ENCODE assay signal across 8 cellular contexts in the genomic region with DNA sequence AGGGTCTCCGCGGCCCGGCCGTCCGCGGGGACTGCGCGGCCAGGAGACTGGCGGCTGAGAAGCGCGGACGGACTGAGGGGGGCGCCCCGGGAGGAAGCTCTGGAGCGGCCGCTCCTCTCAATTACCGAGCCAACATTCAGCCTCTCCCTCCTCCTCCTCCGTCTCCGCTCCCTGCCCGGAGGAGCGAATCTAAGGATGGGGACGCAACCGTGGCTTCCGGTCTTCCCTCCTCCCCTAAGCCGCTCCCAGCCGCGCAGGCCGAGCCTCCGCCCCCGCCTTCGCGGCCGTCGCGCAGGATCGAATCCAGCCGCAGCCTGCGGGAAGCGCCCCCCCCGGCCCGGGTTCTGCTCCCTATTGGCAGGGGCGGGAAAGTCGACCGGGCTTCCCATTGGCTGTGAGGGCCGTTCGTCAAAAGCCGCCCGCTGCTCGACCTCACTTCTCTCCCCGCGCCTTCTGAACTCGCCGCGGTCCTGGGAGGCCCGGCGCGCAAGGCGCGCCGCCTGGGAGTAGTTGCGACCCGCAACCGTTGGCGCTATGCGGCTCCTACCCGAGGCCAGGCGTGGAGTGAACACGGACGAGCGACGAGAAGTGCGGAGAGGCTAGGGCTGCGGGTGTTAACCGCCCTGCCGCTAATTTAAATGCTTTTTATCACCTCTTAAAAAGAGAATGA. TPM values are rescaled to one million over a fixed set of nuclear protein-coding genes. Genes with fewer than 3 reads are reported as not detected.
DNase-seq lines count a peak whose midpoint lies in the region; ATAC-seq and TF ChIP-seq lines count a peak whose summit lies in the region.

Gene HNRNPLL, minus strand, starts transcription at position 197 of the 670 bp plus-strand sequence. CDS start 302 bp downstream, outside the sequence.

- peak within 1 kb of the TSS; percentile 68 to 92 (median 82) for H3K4me3 ChIP-seq in BLaER1 treated with 17β-estradiol and CSF1 and Interleukin-3, amounts not matched to agents 10 nM and 100 nM
- H3K4me3 ChIP-seq in dorsolateral prefrontal cortex (peak within 1 kb of the TSS; percentile 69 to 99 (median 91)), liver (ENCODE audit: low read depth in 1 of 3, low read length in 3 of 3) (peak within 1 kb of the TSS; percentile 86 to 98 (median 87))

- H3K4me1 Mint-ChIP-seq in activated CD4-positive, alpha-beta memory T cell treated with anti-CD3 and anti-CD28 coated beads, Interleukin-2, amount 10 ng/mL, durations not matched to agents 7 days and 5 days = peaks cover 46% of the 10 kb centered on the region

- H3K27ac Mint-ChIP-seq in activated CD4-positive, alpha-beta memory T cell treated with anti-CD3 and anti-CD28 coated beads, Interleukin-2, amount 10 ng/mL, durations not matched to agents 7 days and 5 days = peak within 1 kb of the TSS; percentile 89

- no peaks in the 10 kb centered on the region for H3K9me3 ChIP-seq in BLaER1 treated with 17β-estradiol and CSF1 and Interleukin-3, amounts not matched to agents 10 nM and 100 nM (replicated peaks in 1 of 11)
- H3K9me3 ChIP-seq in liver (ENCODE audit: control insufficient read depth in 4 of 4, low read length in 3 of 4) = no peaks in the 10 kb centered on the region

- H3K4me3 Mint-ChIP-seq in activated CD4-positive, alpha-beta memory T cell treated with anti-CD3 and anti-CD28 coated beads, Interleukin-2, amount 10 ng/mL, durations not matched to agents 7 days and 5 days = peak within 1 kb of the TSS; percentile 89

- H3K27ac ChIP-seq in BLaER1 treated with 17β-estradiol and CSF1 and Interleukin-3, amounts not matched to agents 10 nM and 100 nM = peak within 1 kb of the TSS; percentile 33 to 86 (median 79); a peak in 21 of 22 replicates
- H3K27ac ChIP-seq in dorsolateral prefrontal cortex (peak within 1 kb of the TSS; percentile 67 to 99 (median 96)), liver (ENCODE audit: low read depth in 1 of 2, low read length in 2 of 2) (peak within 1 kb of the TSS; percentile 87 to 92)

- no peaks in the 10 kb centered on the region for H3K9me3 Mint-ChIP-seq in activated CD4-positive, alpha-beta memory T cell treated with anti-CD3 and anti-CD28 coated beads, Interleukin-2, amount 10 ng/mL, durations not matched to agents 7 days and 5 days

- TF ChIP-seq RAD21 in liver (IDR thresholded peaks at IDR 0.05) = peak in 1 of 2 donors; percentile 23

- no peaks in the 10 kb centered on the region for H3K27me3 Mint-ChIP-seq in activated CD4-positive, alpha-beta memory T cell treated with anti-CD3 and anti-CD28 coated beads, Interleukin-2, amount 10 ng/mL, durations not matched to agents 7 days and 5 days

- H3K4me2 ChIP-seq in BLaER1 treated with 17β-estradiol and CSF1 and Interleukin-3, amounts not matched to agents 10 nM and 100 nM = peak within 1 kb of the TSS; percentile 82 to 95 (median 90)

- intact Hi-C loops in dorsolateral prefrontal cortex (cut with DNase I) = loop anchor here (2.0 to 10.0 kb wide), 9 partner anchors 64 to 1518 kb away; partner anchors contain the start of genes ATL2 (in 2 of the 2), GALM (in 2 of the 2), GPATCH11 (in 1 of the 2) and HEATR5B (in 1 of the 2)

- POLR2A ChIA-PET in activated CD4-positive, alpha-beta memory T cell treated with anti-CD3 and anti-CD28 coated beads, Interleukin-2, amount 10 ng/mL, durations not matched to agents 7 days and 5 days (lab: Charles Lee) = interaction anchor here (0.7 to 26.4 kb wide), 25 partner anchors 9 to 144 kb away, joined by 3 to 646 read pairs (median 22); partner anchors contain the start of genes GALM and SRSF7

- peaks cover 51 to 97% (median 74%) of the 10 kb centered on the region in 11 experiments for H3K27me3 ChIP-seq in BLaER1 treated with 17β-estradiol and CSF1 and Interleukin-3, amounts not matched to agents 10 nM and 100 nM
- H3K27me3 ChIP-seq in dorsolateral prefrontal cortex = no peaks in the 10 kb centered on the region
- no peaks in the 10 kb centered on the region for H3K27me3 ChIP-seq in liver (ENCODE audit: control insufficient read depth in 4 of 4, insufficient read depth in 4 of 4, low read length in 3 of 4)

- H3K4me1 ChIP-seq in BLaER1 treated with 17β-estradiol and CSF1 and Interleukin-3, amounts not matched to agents 10 nM and 100 nM = peaks cover 28 to 65% (median 54%) of the 10 kb centered on the region in 10 experiments
- H3K4me1 ChIP-seq in liver (ENCODE audit: control insufficient read depth in 4 of 4, insufficient read depth in 4 of 4, low read length in 3 of 4) = peaks cover 4 to 17% (median 9%) of the 10 kb centered on the region in 4 donors

- CTCF ChIA-PET in activated CD4-positive, alpha-beta memory T cell treated with anti-CD3 and anti-CD28 coated beads, Interleukin-2, amount 10 ng/mL, durations not matched to agents 7 days and 5 days (lab: Charles Lee) = interaction anchor here (0.6 to 11.9 kb wide), 45 partner anchors 8 to 148 kb away, joined by 3 to 117 read pairs (median 6); partner anchors contain the start of genes GALM and SRSF7

- TF ChIP-seq CTCF in dorsolateral prefrontal cortex (IDR thresholded peaks at IDR 0.05 in 54 of 56, conservative IDR thresholded peaks at IDR 0.05 in 2 of 56; ENCODE audit: low read depth in 1 of 56, partially characterized antibody in 56 of 56) = peak in 13 of 56 donors; percentile 11 to 30 (median 22)
- TF ChIP-seq CTCF in liver (IDR thresholded peaks at IDR 0.05; ENCODE audit: low read depth, low read length, missing input control) = peak; percentile 0

- H3K36me3 ChIP-seq in BLaER1 treated with 17β-estradiol and CSF1 and Interleukin-3, amounts not matched to agents 10 nM and 100 nM = no peaks in the 10 kb centered on the region
- no peaks in the 10 kb centered on the region for H3K36me3 ChIP-seq in liver (ENCODE audit: control insufficient read depth in 4 of 4, insufficient read depth in 3 of 4, low read depth in 1 of 4, low read length in 3 of 4)

- DNase-seq in NCI-H82 (lab: John Stamatoyannopoulos, UW) = peak; percentile 99
- DNase-seq in activated CD4-positive, alpha-beta memory T cell treated with anti-CD3 and anti-CD28 coated beads, Interleukin-2, amount 10 ng/mL, durations not matched to agents 7 days and 5 days = peak; percentile 97
- peak; percentile 92 to 98 (median 96) for DNase-seq in dorsolateral prefrontal cortex
- peak; percentile 98 for DNase-seq in stimulated activated CD4-positive, alpha-beta T cell treated with anti-CD3 and anti-CD28 coated beads, Interleukin-4, amount 100 ng/mL, for 1 hour

- peak within 1 kb of the TSS; percentile 76 to 91 (median 83) for H3K9ac ChIP-seq in BLaER1 treated with 17β-estradiol and CSF1 and Interleukin-3, amounts not matched to agents 10 nM and 100 nM
- H3K9ac ChIP-seq in liver (ENCODE audit: low read depth in 1 of 2, low read length in 2 of 2) = peak within 1 kb of the TSS; percentile 46 to 56

- H4K20me1 ChIP-seq in BLaER1 treated with 17β-estradiol and CSF1 and Interleukin-3, amounts not matched to agents 10 nM and 100 nM = peaks cover 32 to 64% (median 48%) of the 10 kb centered on the region in 11 experiments; a peak in 20 of 22 replicates

- H3K36me3 Mint-ChIP-seq in activated CD4-positive, alpha-beta memory T cell treated with anti-CD3 and anti-CD28 coated beads, Interleukin-2, amount 10 ng/mL, durations not matched to agents 7 days and 5 days (ENCODE audit: low read depth) = peaks cover 37% of the 10 kb centered on the region

- under 1% methylated on average over 75 of the region's 75 CpGs for WGBS in liver

- peak; percentile 67 for ATAC-seq in GM19372 (IDR thresholded peaks at IDR 0.05; ENCODE audit: low read depth, unreplicated experiment)
- peak; percentile 46 for ATAC-seq in HG03571 (IDR thresholded peaks at IDR 0.05; ENCODE audit: unreplicated experiment)

TF ChIP-seq in liver, 16 proteins besides CTCF, POLR2A, EP300 and RAD21 (continues in another document):
- TF ChIP-seq SP1 (IDR thresholded peaks at IDR 0.05) (peak; percentile 93), YY1 (IDR thresholded peaks at IDR 0.05) (peak; percentile 9), GABPA (IDR thresholded peaks at IDR 0.05 in 1 of 2, conservative IDR thresholded peaks at IDR 0.05 in 1 of 2) (peak in 1 of 2 donors; percentile 82), HNF4G (IDR thresholded peaks at IDR 0.05) (no peak), TAF1 (conservative IDR thresholded peaks at IDR 0.05) (no peak), EGR1 (IDR thresholded peaks at IDR 0.05; ENCODE audit: low read depth in 2 of 2) (peak; percentile 93 to 99), FOXA1 (IDR thresholded peaks at IDR 0.05) (peak; percentile 42), JUND (IDR thresholded peaks at IDR 0.05) (no peak), FOXA2 (IDR thresholded peaks at IDR 0.05) (no peak), HNF4A (conservative IDR thresholded peaks at IDR 0.05) (no peak)
- TF ChIP-seq, protein P1, sequence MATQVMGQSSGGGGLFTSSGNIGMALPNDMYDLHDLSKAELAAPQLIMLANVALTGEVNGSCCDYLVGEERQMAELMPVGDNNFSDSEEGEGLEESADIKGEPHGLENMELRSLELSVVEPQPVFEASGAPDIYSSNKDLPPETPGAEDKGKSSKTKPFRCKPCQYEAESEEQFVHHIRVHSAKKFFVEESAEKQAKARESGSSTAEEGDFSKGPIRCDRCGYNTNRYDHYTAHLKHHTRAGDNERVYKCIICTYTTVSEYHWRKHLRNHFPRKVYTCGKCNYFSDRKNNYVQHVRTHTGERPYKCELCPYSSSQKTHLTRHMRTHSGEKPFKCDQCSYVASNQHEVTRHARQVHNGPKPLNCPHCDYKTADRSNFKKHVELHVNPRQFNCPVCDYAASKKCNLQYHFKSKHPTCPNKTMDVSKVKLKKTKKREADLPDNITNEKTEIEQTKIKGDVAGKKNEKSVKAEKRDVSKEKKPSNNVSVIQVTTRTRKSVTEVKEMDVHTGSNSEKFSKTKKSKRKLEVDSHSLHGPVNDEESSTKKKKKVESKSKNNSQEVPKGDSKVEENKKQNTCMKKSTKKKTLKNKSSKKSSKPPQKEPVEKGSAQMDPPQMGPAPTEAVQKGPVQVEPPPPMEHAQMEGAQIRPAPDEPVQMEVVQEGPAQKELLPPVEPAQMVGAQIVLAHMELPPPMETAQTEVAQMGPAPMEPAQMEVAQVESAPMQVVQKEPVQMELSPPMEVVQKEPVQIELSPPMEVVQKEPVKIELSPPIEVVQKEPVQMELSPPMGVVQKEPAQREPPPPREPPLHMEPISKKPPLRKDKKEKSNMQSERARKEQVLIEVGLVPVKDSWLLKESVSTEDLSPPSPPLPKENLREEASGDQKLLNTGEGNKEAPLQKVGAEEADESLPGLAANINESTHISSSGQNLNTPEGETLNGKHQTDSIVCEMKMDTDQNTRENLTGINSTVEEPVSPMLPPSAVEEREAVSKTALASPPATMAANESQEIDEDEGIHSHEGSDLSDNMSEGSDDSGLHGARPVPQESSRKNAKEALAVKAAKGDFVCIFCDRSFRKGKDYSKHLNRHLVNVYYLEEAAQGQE (IDR thresholded peaks at IDR 0.05) = peak; percentile 53

RNA-seq across cellular contexts. Expression of gene HNRNPLL, which starts in this region (rescaled TPM):
- 100 to 1,000 TPM; 104 to 119 TPM for total RNA-seq in activated CD4-positive, alpha-beta memory T cell treated with anti-CD3 and anti-CD28 coated beads, Interleukin-2, amount 10 ng/mL, durations not matched to agents 7 days and 5 days
- total RNA-seq in dorsolateral prefrontal cortex = 10 to 100 TPM; 43.5 to 94.0 (median 69.3) TPM
- total RNA-seq in liver = 10 to 100 TPM; 18.2 to 18.3 TPM
- 1 to 10 TPM; 7.7 to 8.0 TPM for polyA plus RNA-seq in liver

Comparison
In these comparisons a context has a peak if more than half of its experiments do, and no peak if none do; other contexts are left out.
1. Peak in every context shown above with its lines: DNase-seq, ATAC-seq, H3K4me3 ChIP-seq and H3K27ac ChIP-seq.